ENCODE assay signal across 21 cellular contexts in the genomic region with DNA sequence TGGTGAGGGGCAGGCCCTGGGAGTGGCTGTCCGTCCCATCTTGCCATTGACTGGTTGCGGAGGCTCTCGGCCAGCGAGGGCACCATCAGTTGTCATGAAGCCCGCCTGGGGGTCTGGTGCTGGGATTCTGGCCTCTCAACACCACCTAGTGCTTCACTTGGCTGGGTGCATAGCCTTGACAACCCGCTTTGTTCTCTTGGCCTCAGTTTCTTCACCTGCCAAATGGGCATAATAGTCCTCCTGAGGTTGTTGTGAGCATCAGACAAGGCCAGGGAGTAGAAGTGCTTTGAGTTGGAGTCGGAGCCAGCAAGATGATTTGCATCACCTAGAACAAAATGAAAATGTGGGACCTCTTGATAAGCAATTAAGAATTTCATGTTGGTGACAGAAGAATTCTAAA. TPM values are rescaled to one million over a fixed set of nuclear protein-coding genes. Genes with fewer than 3 reads are reported as not detected.
DNase-seq lines count a peak whose midpoint lies in the region; ATAC-seq, FAIRE-seq and TF ChIP-seq lines count a peak whose summit lies in the region.
"Had no signal": no experiment of that assay in that cellular context is flagged by ENCODE, and none has a peak within 500 bp of the region (broad histone marks: within the 10 kb centered on the region; RNA-seq: fewer than 3 reads in every experiment).

No MANE protein-coding gene starts in this region.

- no peak overlapping the region for H4K5ac ChIP-seq in H1 (ENCODE audit: insufficient read length, low read depth, low read length)

- H3K9ac ChIP-seq in BLaER1 treated with 17β-estradiol and CSF1 and Interleukin-3, amounts not matched to agents 10 nM and 100 nM = 0 out of 22 replicates have a peak overlapping the region, but pooled peaks of 1 of the 11 experiments have one; percentile 10
- no peak overlapping the region for H3K9ac ChIP-seq in H1 (replicated peaks in 1 of 4; ENCODE audit: extremely low read depth in 1 of 4, low read depth in 3 of 4, low read length in 3 of 4)

- no peak overlapping the region for H3K4ac ChIP-seq in H1 (replicated peaks; ENCODE audit: insufficient read length, low read depth, low read length)

- intact Hi-C loops in A673 (cut with micrococcal nuclease; ENCODE audit: unreplicated experiment) (no loop called here), thyroid gland (cut with DNase I) (no loop called here)

- no peak for TF ChIP-seq CTCF in A673 (conservative IDR thresholded peaks at IDR 0.05; ENCODE audit: low read depth, low read length)
- no peak for TF ChIP-seq CTCF in H1 (IDR thresholded peaks at IDR 0.05; ENCODE audit: control extremely low read depth in 1 of 3, insufficient read depth in 1 of 3, low read depth in 1 of 3, low read length in 3 of 3)
- TF ChIP-seq CTCF in thyroid gland (IDR thresholded peaks at IDR 0.05) = no peak

- H4K91ac ChIP-seq in H1 (replicated peaks; ENCODE audit: insufficient read length, low read length) = no peak overlapping the region

- no peaks in the 10 kb centered on the region for H4K20me1 ChIP-seq in BLaER1 treated with 17β-estradiol and CSF1 and Interleukin-3, amounts not matched to agents 10 nM and 100 nM
- H4K20me1 ChIP-seq in H1 (replicated peaks in 1 of 2; ENCODE audit: control insufficient read depth in 1 of 2, insufficient read depth in 2 of 2, low read length in 2 of 2) = peaks cover 0 to 9% of the 10 kb centered on the region in 2 experiments

- no peak overlapping the region for H3K23ac ChIP-seq in H1 (ENCODE audit: insufficient read length)

- no peak overlapping the region for H3K18ac ChIP-seq in H1 (ENCODE audit: extremely low read depth, low read length)

- no peak overlapping the region for H2BK12ac ChIP-seq in H1 (ENCODE audit: low read depth, low read length)

- H4K8ac ChIP-seq in H1 (ENCODE audit: extremely low read depth, insufficient read depth, low read length) = peak overlapping the region; percentile 40; the same call in 1 of the 2 replicates

- POLR2A ChIA-PET in A673 (lab: Charles Lee; ENCODE audit: low non-redundant PET) (no interaction called here), H1 (lab: Charles Lee; ENCODE audit: partially characterized antibody) (interaction anchor here (1.0 kb wide), 1 partner anchor 12 kb away, joined by 3 read pairs; no protein-coding TSS in a partner anchor)

- 92% methylated on average over 5 of the region's 7 CpGs; no CpG with 5 or more reads in 1 of the 2 experiments for WGBS in H1 (ENCODE audit: extremely low coverage in 1 of 2, insufficient coverage in 1 of 2, insufficient read length in 1 of 2, insufficient replicate concordance in 2 of 2, low coverage in 1 of 2, low lambda C conversion rate in 2 of 2, missing lambda C conversion rate in 1 of 2), 2 experiments
- 96 to 97% methylated on average over 2 to 6 of the region's 7 CpGs for WGBS in thyroid gland, 2 donors

- H2BK5ac ChIP-seq in H1 (ENCODE audit: low read depth, low read length) = no peak overlapping the region

- peaks cover 11% of the 10 kb centered on the region for H3K4me1 ChIP-seq in A673 (ENCODE audit: insufficient read depth, low read length, poor library complexity, severe bottlenecking)
- H3K4me1 ChIP-seq in BLaER1 treated with 17β-estradiol and CSF1 and Interleukin-3, amounts not matched to agents 10 nM and 100 nM = peaks cover 11 to 45% (median 34%) of the 10 kb centered on the region in 10 experiments
- H3K4me1 ChIP-seq in H1 (replicated peaks in 1 of 4; ENCODE audit: control insufficient read depth in 3 of 4, insufficient read depth in 4 of 4, low read length in 3 of 4) = 0 out of 7 replicates have a peak, but pooled peaks cover 0 to 4% (median 0%) of the 10 kb centered on the region in 4 experiments
- H3K4me1 ChIP-seq in thyroid gland = peaks cover 13 to 21% of the 10 kb centered on the region in 2 donors

- TF ChIP-seq RAD21 in H1 (IDR thresholded peaks at IDR 0.05 in 1 of 2, conservative IDR thresholded peaks at IDR 0.05 in 1 of 2; ENCODE audit: low read depth in 2 of 2, low read length in 2 of 2) = no peak

- no TSS peak for BruUV-seq in A673 (replicated peaks; lab: Mats Ljungman, UMichigan)

- DNase-seq in A673 (ENCODE audit: low spot score) (no peak), H1 (ENCODE audit: low read depth in 1 of 2, low spot score in 2 of 2) (no peak), thyroid gland (no peak), cerebellar nuclear complex (lab: John Stamatoyannopoulos, UW) (no peak)
- DNase-seq in activated CD4-positive, CD25-positive, alpha-beta regulatory T cell treated with anti-CD3 and anti-CD28 coated beads, Interleukin-2, amount 50 U/mL, for 72 hours = no peak
- DNase-seq: 8988T; CD4-positive, alpha-beta T cell; CD8-positive, alpha-beta memory T cell; DMS 273 treated with DMSO at 0.1 percent for 48 hours; DMS79; EL; GDM1; GOT3; H7; HCEC 1CT had no signal

- no peaks in the 10 kb centered on the region for H3K9me3 ChIP-seq in A673 (ENCODE audit: low read depth, low read length, poor library complexity, severe bottlenecking)
- peaks cover 0 to 14% (median 4%) of the 10 kb centered on the region in 11 experiments; a peak in 6 of 22 replicates for H3K9me3 ChIP-seq in BLaER1 treated with 17β-estradiol and CSF1 and Interleukin-3, amounts not matched to agents 10 nM and 100 nM (replicated peaks in 1 of 11)
- peaks cover 0 to 3% of the 10 kb centered on the region in 2 experiments; a peak in 1 of 4 replicates for H3K9me3 ChIP-seq in H1 (ENCODE audit: insufficient read depth in 2 of 2, low read depth in 1 of 2, low read length in 1 of 2)
- H3K9me3 ChIP-seq in thyroid gland = no peaks in the 10 kb centered on the region
- H3K9me3 ChIP-seq: A549 had no signal

- H3K14ac ChIP-seq in H1 (ENCODE audit: insufficient read length) = no peak overlapping the region

- CTCF ChIA-PET in A673 (lab: Charles Lee) = interaction anchor here (0.6 kb wide), 1 partner anchor 87 kb away, joined by 4 read pairs; no protein-coding TSS in a partner anchor
- CTCF ChIA-PET in H1 (lab: Charles Lee; ENCODE audit: partially characterized antibody) = interaction anchor here (1.1 to 9.0 kb wide), 2 partner anchors 9 to 34 kb away, joined by 5 to 47 read pairs; no protein-coding TSS in a partner anchor

- ATAC-seq in GM21528 (IDR thresholded peaks at IDR 0.05; ENCODE audit: low FRiP score, unreplicated experiment) = no peak
- ATAC-seq: A549, GM12878 had no signal

- no peak for FAIRE-seq in H1 (lab: Jason Lieb, UNC)
- FAIRE-seq: A549, D721Med, GM12878 had no signal

- H3K4me2 ChIP-seq in BLaER1 treated with 17β-estradiol and CSF1 and Interleukin-3, amounts not matched to agents 10 nM and 100 nM = peak overlapping the region in 10 of 11 experiments; percentile 64 to 93 (median 80); a peak in 18 of 22 replicates
- no peak overlapping the region for H3K4me2 ChIP-seq in H1 (ENCODE audit: insufficient read depth in 1 of 2, low read depth in 2 of 2, low read length in 2 of 2)
- H3K4me2 ChIP-seq: A549 had no signal

- H3K27me3 ChIP-seq in A673 (replicated peaks; ENCODE audit: insufficient read depth, low read depth, low read length, poor library complexity) (no peaks in the 10 kb centered on the region), H1 (replicated peaks in 1 of 4; ENCODE audit: control insufficient read depth in 3 of 4, extremely low read depth in 1 of 4, insufficient read depth in 3 of 4, low read length in 3 of 4) (peaks cover 0 to 3% (median 0%) of the 10 kb centered on the region in 4 experiments; a peak in 1 of 7 replicates), thyroid gland (no peaks in the 10 kb centered on the region)
- H3K27me3 ChIP-seq in BLaER1 treated with 17β-estradiol and CSF1 and Interleukin-3, amounts not matched to agents 10 nM and 100 nM = no peaks in the 10 kb centered on the region

- H3K79me2 ChIP-seq in H1 (ENCODE audit: control insufficient read depth in 1 of 2, insufficient read depth in 2 of 2, low read length in 2 of 2) = peaks cover 0 to 2% of the 10 kb centered on the region in 2 experiments; a peak in 2 of 4 replicates

- H2BK20ac ChIP-seq in H1 (ENCODE audit: low read length) = no peak overlapping the region

- no peak overlapping the region for H2BK120ac ChIP-seq in H1 (replicated peaks; ENCODE audit: low read depth, low read length)

- H3K79me1 ChIP-seq in H1 (ENCODE audit: low read depth, low read length) = peaks cover 2% of the 10 kb centered on the region; the same call in 1 of the 2 replicates

- H3K23me2 ChIP-seq in H1 (ENCODE audit: low read depth, low read length) = peaks cover 11% of the 10 kb centered on the region; the same call in 1 of the 2 replicates

- TF ChIP-seq POLR2A in H1 (IDR thresholded peaks at IDR 0.05; ENCODE audit: control extremely low read depth in 1 of 2, low read depth in 2 of 2, low read length in 2 of 2) (no peak), thyroid gland (IDR thresholded peaks at IDR 0.05) (no peak)

- peak overlapping the region; percentile 32 for H3K27ac ChIP-seq in A673 (ENCODE audit: low read depth, low read length, poor library complexity, severe bottlenecking)
- peak overlapping the region in 1 of 11 experiments; percentile 46; a peak in 1 of 22 replicates for H3K27ac ChIP-seq in BLaER1 treated with 17β-estradiol and CSF1 and Interleukin-3, amounts not matched to agents 10 nM and 100 nM
- no peak overlapping the region for H3K27ac ChIP-seq in H1 (ENCODE audit: low read depth, low read length)
- H3K27ac ChIP-seq in thyroid gland = peak overlapping the region; percentile 55 to 83 (median 77)
- H3K27ac ChIP-seq: A549 had no signal

- TF ChIP-seq EP300 in H1 (IDR thresholded peaks at IDR 0.05; ENCODE audit: borderline replicate concordance in 1 of 2, low read depth in 2 of 2, low read length in 2 of 2) = no peak

- no peak overlapping the region for H2BK15ac ChIP-seq in H1 (ENCODE audit: low read length)

- H3K4me3 ChIP-seq in A673 (ENCODE audit: low read depth, low read length, poor library complexity, severe bottlenecking) = no peak overlapping the region
- no peak overlapping the region for H3K4me3 ChIP-seq in BLaER1 treated with 17β-estradiol and CSF1 and Interleukin-3, amounts not matched to agents 10 nM and 100 nM
- H3K4me3 ChIP-seq in H1 (ENCODE audit: extremely low read depth in 1 of 4, insufficient read depth in 2 of 4, low read depth in 3 of 4, low read length in 4 of 4) = no peak overlapping the region
- no peak overlapping the region for H3K4me3 ChIP-seq in thyroid gland (replicated peaks in 1 of 3)
- H3K4me3 ChIP-seq: A549, GM12878 had no signal

- H3K56ac ChIP-seq in H1 (replicated peaks; ENCODE audit: insufficient read length, low read depth, low read length) = no peak overlapping the region

- H3K36me3 ChIP-seq in A673 (ENCODE audit: insufficient read depth, low read length, poor library complexity, severe bottlenecking) = no peaks in the 10 kb centered on the region
- H3K36me3 ChIP-seq in BLaER1 treated with 17β-estradiol and CSF1 and Interleukin-3, amounts not matched to agents 10 nM and 100 nM = no peaks in the 10 kb centered on the region
- no peaks in the 10 kb centered on the region; a peak in 1 of 8 replicates for H3K36me3 ChIP-seq in H1 (ENCODE audit: control insufficient read depth in 2 of 4, insufficient read depth in 4 of 4, low read length in 3 of 4)
- H3K36me3 ChIP-seq in thyroid gland = no peaks in the 10 kb centered on the region

- no peak overlapping the region for H2AFZ ChIP-seq in H1 (ENCODE audit: low read length)

- no peak overlapping the region for H2AK5ac ChIP-seq in H1 (ENCODE audit: low read depth, low read length)

RNA-seq across cellular contexts. Expression of a gene that starts 1.5 kb away (rescaled TPM):
- total RNA-seq in A673 (2021) = 0.90 and 1.4 TPM in 2 replicates
- total RNA-seq in H1 (2021; fragmentation: NEBNext Ultra II Directional; extraction: Animal tissue kit (Norgen Biotek cat#: 25700)) = 1.2 and 1.3 TPM in 2 replicates
- polyA plus RNA-seq in H1 (2011; rRNA removed) = 0.77 and 1.3 TPM in 2 replicates
- 1.2 TPM for polyA plus RNA-seq in H1 (2011; cell fraction: cytosol; rRNA removed)
- 7.1 TPM for polyA plus RNA-seq in H1 (2011; cell fraction: nucleus; rRNA removed)
- polyA plus RNA-seq in H1 (2012, experiment 1 of 2) = 0.91 to 1.4 TPM (median 1.2 TPM) in 4 replicates
- 0.71 TPM for polyA plus RNA-seq in H1 (2012, experiment 2 of 2)
- 1.3 TPM for polyA plus RNA-seq in H1 (2013, experiment 1 of 2)
- 1.3 TPM for polyA plus RNA-seq in H1 (2013, experiment 2 of 2)
- polyA minus RNA-seq in H1 (2011; rRNA and poly(A)+ RNA removed) = 1.00 and 1.3 TPM in 2 replicates
- 0.95 TPM for polyA minus RNA-seq in H1 (2011; cell fraction: cytosol; rRNA and poly(A)+ RNA removed)
- 1.6 TPM for polyA minus RNA-seq in H1 (2011; cell fraction: nucleus; rRNA and poly(A)+ RNA removed)
- 10 to 100 TPM in 1 of 4 donors, 1 to 10 TPM in 3; 3.7 to 10.7 (median 6.4) TPM for total RNA-seq in thyroid gland
- polyA plus RNA-seq: CD14-positive monocyte had no signal

RNA-seq across cellular contexts. Expression of a gene that starts 36.5 kb away (rescaled TPM):
- total RNA-seq in A673 (2021) = 93.5 and 97.2 TPM in 2 replicates
- total RNA-seq in H1 (2021; fragmentation: NEBNext Ultra II Directional; extraction: Animal tissue kit (Norgen Biotek cat#: 25700)) = 77.5 and 77.9 TPM in 2 replicates
- polyA plus RNA-seq in H1 (2011; rRNA removed) = 97.9 and 120 TPM in 2 replicates
- 120 TPM for polyA plus RNA-seq in H1 (2011; cell fraction: cytosol; rRNA removed)
- polyA plus RNA-seq in H1 (2011; cell fraction: nucleus; rRNA removed) = 94.6 TPM
- polyA plus RNA-seq in H1 (2012, experiment 1 of 2) = 79.6 to 99.4 TPM (median 89.0 TPM) in 4 replicates
- 100 TPM for polyA plus RNA-seq in H1 (2012, experiment 2 of 2)
- 71.2 TPM for polyA plus RNA-seq in H1 (2013, experiment 1 of 2)
- polyA plus RNA-seq in H1 (2013, experiment 2 of 2) = 71.6 TPM
- 7.8 and 8.1 TPM in 2 replicates for polyA minus RNA-seq in H1 (2011; rRNA and poly(A)+ RNA removed)
- polyA minus RNA-seq in H1 (2011; cell fraction: cytosol; rRNA and poly(A)+ RNA removed) = 16.2 TPM
- 23.8 TPM for polyA minus RNA-seq in H1 (2011; cell fraction: nucleus; rRNA and poly(A)+ RNA removed)
- 100 to 1,000 TPM; 120 to 243 (median 171) TPM for total RNA-seq in thyroid gland

RNA-seq across cellular contexts. Expression of a gene that starts 48.7 kb away (rescaled TPM):
- total RNA-seq in A673 (2021) = 476 and 573 TPM in 2 replicates
- 543 and 553 TPM in 2 replicates for total RNA-seq in H1 (2021; fragmentation: NEBNext Ultra II Directional; extraction: Animal tissue kit (Norgen Biotek cat#: 25700))
- polyA plus RNA-seq in H1 (2011; rRNA removed) = 685 and 704 TPM in 2 replicates
- 868 TPM for polyA plus RNA-seq in H1 (2011; cell fraction: cytosol; rRNA removed)
- polyA plus RNA-seq in H1 (2011; cell fraction: nucleus; rRNA removed) = 703 TPM
- polyA plus RNA-seq in H1 (2012, experiment 1 of 2) = 598 to 685 TPM (median 617 TPM) in 4 replicates
- polyA plus RNA-seq in H1 (2012, experiment 2 of 2) = 699 TPM
- polyA plus RNA-seq in H1 (2013, experiment 1 of 2) = 476 TPM
- polyA plus RNA-seq in H1 (2013, experiment 2 of 2) = 475 TPM
- polyA minus RNA-seq in H1 (2011; rRNA and poly(A)+ RNA removed) = 314 and 359 TPM in 2 replicates
- polyA minus RNA-seq in H1 (2011; cell fraction: cytosol; rRNA and poly(A)+ RNA removed) = 150 TPM
- 255 TPM for polyA minus RNA-seq in H1 (2011; cell fraction: nucleus; rRNA and poly(A)+ RNA removed)
- total RNA-seq in thyroid gland = 100 to 1,000 TPM; 173 to 273 (median 210) TPM

Comparison
In these comparisons a context has a peak if more than half of its experiments do, and no peak if none do; other contexts are left out.
1. H3K4me2 ChIP-seq: peak in BLaER1 treated with 17β-estradiol and CSF1 and Interleukin-3, amounts not matched to agents 10 nM and 100 nM (10 of 11); none in H1 (0 of 2).